Comparison of ENCODE assay signal across 8 cellular contexts in genomic region chr17:80262291-80262690, GRCh38. TPM values are rescaled to one million over a fixed set of nuclear protein-coding genes. Genes with fewer than 3 reads are reported as not detected.
DNase-seq lines count a peak whose midpoint lies in the region; ATAC-seq, FAIRE-seq and TF ChIP-seq lines count a peak whose summit lies in the region.

No MANE protein-coding gene starts in this region.

- H3K27ac ChIP-seq in Panc1 (ENCODE audit: low read length) (peak overlapping the region; percentile 78), esophagus squamous epithelium (peak overlapping the region; percentile 97 to 100 (median 100)), sigmoid colon (peak overlapping the region; percentile 94 to 100 (median 99))

- H3K4me1 ChIP-seq in ES-I3 (ENCODE audit: insufficient read depth, low read length) (peaks cover 42% of the 10 kb centered on the region), Panc1 (ENCODE audit: control insufficient read depth, insufficient read depth, low read length) (peaks cover 49% of the 10 kb centered on the region), esophagus squamous epithelium (peaks cover 30 to 85% (median 37%) of the 10 kb centered on the region in 3 donors), sigmoid colon (peaks cover 0 to 41% (median 39%) of the 10 kb centered on the region in 4 donors)

- BruUV-seq in Panc1 (replicated peaks; lab: Mats Ljungman, UMichigan): TSS peak; percentile 67

- no peaks in the 10 kb centered on the region for H3K9me3 ChIP-seq in ES-I3 (ENCODE audit: control insufficient read depth, insufficient read depth, low read length)
- no peaks in the 10 kb centered on the region for H3K9me3 ChIP-seq in Panc1 (ENCODE audit: control insufficient read depth, insufficient read depth, low read depth, low read length)
- no peaks in the 10 kb centered on the region for H3K9me3 ChIP-seq in esophagus squamous epithelium
- no peaks in the 10 kb centered on the region for H3K9me3 ChIP-seq in sigmoid colon

- TF ChIP-seq CTCF in Panc1 (IDR thresholded peaks at IDR 0.05) (no peak), esophagus squamous epithelium (IDR thresholded peaks at IDR 0.05) (no peak), sigmoid colon (IDR thresholded peaks at IDR 0.05) (no peak)

- TF ChIP-seq POLR2A in esophagus squamous epithelium (IDR thresholded peaks at IDR 0.05) (no peak), sigmoid colon (IDR thresholded peaks at IDR 0.05) (no peak)

- ATAC-seq in Panc1 (no peak), GM21717 (IDR thresholded peaks at IDR 0.05; ENCODE audit: unreplicated experiment) (no peak), GM21360 (IDR thresholded peaks at IDR 0.05; ENCODE audit: unreplicated experiment) (no peak)

- no peak for FAIRE-seq in RCC 7860 (lab: Jason Lieb, UNC)

- CTCF ChIA-PET in Panc1 (lab: Charles Lee): no interaction called here

- in situ Hi-C loops in Panc1 (cut with HindIII; ENCODE audit: low pct_unique_long_range_greater_than_20kb, low sequenced_read_pairs): no loop called here

- DNase-seq in Panc1 (ENCODE audit: low read depth, low spot score) (no peak), esophagus squamous epithelium (lab: John Stamatoyannopoulos, UW) (no peak), sigmoid colon (no peak), kidney tubule cell (ENCODE audit: low spot score) (no peak), RCC 7860 (ENCODE audit: low spot score) (no peak)

- H3K36me3 ChIP-seq in ES-I3 (ENCODE audit: insufficient read depth, low read length) (no peaks in the 10 kb centered on the region; the same call in 1 of the 2 replicates), Panc1 (ENCODE audit: control insufficient read depth, insufficient read depth, low read length) (no peaks in the 10 kb centered on the region; the same call in none of the 2 replicates), esophagus squamous epithelium (peaks cover 5 to 35% (median 7%) of the 10 kb centered on the region in 3 donors), sigmoid colon (peaks cover 0 to 21% (median 2%) of the 10 kb centered on the region in 4 donors)

- H3K9ac ChIP-seq in ES-I3 (ENCODE audit: low read depth, low read length): peak overlapping the region; percentile 97

- intact Hi-C loops in Panc1 (cut with micrococcal nuclease; ENCODE audit: unreplicated experiment): no loop called here
- intact Hi-C loops in esophagus squamous epithelium (cut with DNase I): no loop called here
- intact Hi-C loops in sigmoid colon (cut with DNase I): loop anchor here (5.0 kb wide), 4 partner anchors 40 to 420 kb away; partner anchors contain the start of genes CCDC40, GAA, SGSH and SLC26A11

- POLR2A ChIA-PET in Panc1 (lab: Charles Lee): interaction anchor here (0.6 kb wide), 1 partner anchor 63 kb away, joined by 4 read pairs; no protein-coding TSS in a partner anchor

- WGBS in esophagus squamous epithelium, 2 donors: 73% methylated on average over 2 of the region's 3 CpGs; no CpG with 5 or more reads in 1 of the 2 donors
- WGBS in sigmoid colon, 2 donors: 64 to 66% methylated on average over 3 of the region's 3 CpGs

- H3K4me3 ChIP-seq in Panc1 (ENCODE audit: low read depth in 2 of 2, low read length in 2 of 2): peak overlapping the region; percentile 70 to 78
- peak overlapping the region in 3 of 4 donors; percentile 88 to 100 (median 92) for H3K4me3 ChIP-seq in esophagus squamous epithelium
- H3K4me3 ChIP-seq in sigmoid colon: peak overlapping the region in 2 of 4 donors; percentile 87 to 100

- H3K27me3 ChIP-seq in Panc1 (ENCODE audit: control insufficient read depth, insufficient read depth, low read length) (no peaks in the 10 kb centered on the region), esophagus squamous epithelium (no peaks in the 10 kb centered on the region), sigmoid colon (no peaks in the 10 kb centered on the region)

- no peak for TF ChIP-seq EP300 in sigmoid colon (IDR thresholded peaks at IDR 0.05)

RNA-seq across cellular contexts. Expression of gene RNF213, which starts 1.6 kb away (rescaled TPM):
- total RNA-seq in Panc1 (2021; ENCODE audit: unreplicated experiment): 230 TPM
- polyA plus RNA-seq in Panc1 (2012; ENCODE audit: insufficient read length): 174 TPM
- 10 to 100 TPM; 56.1 to 67.9 (median 60.9) TPM for total RNA-seq in esophagus squamous epithelium
- total RNA-seq in sigmoid colon: 100 to 1,000 TPM in 1 of 4 donors, 10 to 100 TPM in 3; 48.2 to 109 (median 52.7) TPM
- 100 to 1,000 TPM in 1 of 3 donors, 10 to 100 TPM in 1, 1 to 10 TPM in 1; 7.8 to 138 (median 14.6) TPM for polyA plus RNA-seq in sigmoid colon

RNA-seq across cellular contexts. Expression of gene SLC26A11, which starts 42.1 kb away (rescaled TPM):
- total RNA-seq in Panc1 (2021; ENCODE audit: unreplicated experiment) (30.9 TPM), esophagus squamous epithelium (10 to 100 TPM in 1 of 4 donors, 1 to 10 TPM in 3; 5.7 to 11.4 (median 7.6) TPM), sigmoid colon (10 to 100 TPM in 3 of 4 donors, 1 to 10 TPM in 1; 6.8 to 14.5 (median 11.5) TPM)
- polyA plus RNA-seq in Panc1 (2012; ENCODE audit: insufficient read length): 34.6 TPM
- 1 to 10 TPM; 2.3 to 9.3 (median 3.0) TPM for polyA plus RNA-seq in sigmoid colon

RNA-seq across cellular contexts. Expression of gene SGSH, which starts 42.2 kb away (rescaled TPM):
- total RNA-seq in Panc1 (2021; ENCODE audit: unreplicated experiment): 70.2 TPM
- polyA plus RNA-seq in Panc1 (2012; ENCODE audit: insufficient read length): 84.2 TPM
- 10 to 100 TPM in 3 of 4 donors, 1 to 10 TPM in 1; 8.7 to 18.7 (median 12.9) TPM for total RNA-seq in esophagus squamous epithelium
- total RNA-seq in sigmoid colon: 10 to 100 TPM; 11.4 to 31.6 (median 12.9) TPM
- polyA plus RNA-seq in sigmoid colon: 10 to 100 TPM in 1 of 3 donors, 1 to 10 TPM in 2; 3.6 to 37.0 (median 6.7) TPM
